In genomic region chr16:30183236-30183960, GRCh38 we compare ENCODE assay signal across 7 cellular contexts. TPM values are rescaled to one million over a fixed set of nuclear protein-coding genes. Genes with fewer than 3 reads are reported as not detected.
A peak's percentile ranks its signal among the peaks of the same experiment; 100 is the strongest.
DNase-seq lines count a peak whose midpoint lies in the region; ATAC-seq lines count a peak whose summit lies in the region.

CORO1A (plus strand) TSS chr16:30183602; CDS start chr16:30185210, 1,608 bp downstream.

- ATAC-seq in GM18502 (IDR thresholded peaks at IDR 0.05; ENCODE audit: poor library complexity, unreplicated experiment) (peak; percentile 52), HG02970 (IDR thresholded peaks at IDR 0.05; ENCODE audit: low FRiP score, unreplicated experiment) (peak; percentile 47), left colon (peak; percentile 75)
- ATAC-seq in activated CD4-positive, CD25-positive, alpha-beta regulatory T cell treated with anti-CD3 and anti-CD28 coated beads, Interleukin-2, amount 50 U/mL, for 24 hours = peak; percentile 52 to 55

- intact Hi-C loops in left colon (cut with DNase I, micrococcal nuclease) = no loop called here

- DNase-seq in NCI-H2227 (lab: John Stamatoyannopoulos, UW; ENCODE audit: unreplicated experiment) (peak; percentile 87), cerebellum (ENCODE audit: low spot score) (peak; percentile 94), left colon (peak; percentile 85 to 92)
- peak; percentile 61 to 81 (median 72) for DNase-seq in stimulated activated CD4-positive, alpha-beta T cell treated with anti-CD3 and anti-CD28 coated beads, Interleukin-1b, Interleukin-23, amount 100 ng/mL, for 24 hours (ENCODE audit: low read depth in 4 of 4, low spot score in 1 of 4)

RNA-seq across cellular contexts. Expression of gene CORO1A, which starts in this region (rescaled TPM):
- 14.2 TPM for total RNA-seq in cerebellum
- 10 to 100 TPM in 1 of 2 donors, 1 to 10 TPM in 1; 7.6 to 24.5 TPM for total RNA-seq in left colon

Comparison
In these comparisons a context has a peak if more than half of its experiments do, and no peak if none do; other contexts are left out.
1. Peak in every context shown above with its lines: DNase-seq and ATAC-seq.